ENCODE assay signal across 1 cellular context in the genomic region with DNA sequence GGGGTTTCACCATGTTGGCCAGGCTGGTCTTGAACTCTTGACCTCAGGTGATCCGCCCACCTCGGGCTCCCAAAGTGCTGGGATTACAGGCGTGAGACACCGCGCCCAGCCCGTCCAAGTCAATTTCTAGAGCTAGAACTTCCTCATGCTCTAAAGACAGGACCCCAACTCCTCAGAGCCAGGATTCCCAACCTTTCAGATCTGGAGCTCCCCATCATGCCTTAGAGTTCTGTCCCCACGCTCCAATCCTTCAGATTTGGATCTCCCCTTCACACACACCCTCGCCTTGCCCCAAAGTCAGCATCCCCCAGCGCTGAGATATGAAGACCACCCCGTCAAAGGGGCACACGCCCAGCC.
TF ChIP-seq lines count a peak whose summit lies in the region.

No MANE protein-coding gene starts in this region.

TF ChIP-seq in IMR-90, 13 proteins besides CTCF, POLR2A, EP300 and RAD21 (continued from another document):
- TF ChIP-seq MAFK (IDR thresholded peaks at IDR 0.05; ENCODE audit: low read depth, low read length) (no peak), RCOR1 (IDR thresholded peaks at IDR 0.05; ENCODE audit: insufficient replicate concordance, low read length) (no peak), MAZ (IDR thresholded peaks at IDR 0.05; ENCODE audit: borderline replicate concordance, low read depth, low read length) (no peak), RFX5 (IDR thresholded peaks at IDR 0.05; ENCODE audit: low read depth, low read length) (no peak), CHD1 (IDR thresholded peaks at IDR 0.05; ENCODE audit: low read depth, low read length) (no peak), SMC3 (IDR thresholded peaks at IDR 0.05; ENCODE audit: low read depth, low read length) (no peak), BHLHE40 (IDR thresholded peaks at IDR 0.05; ENCODE audit: low read depth, low read length) (no peak), MXI1 (IDR thresholded peaks at IDR 0.05; ENCODE audit: borderline replicate concordance, low read depth, low read length) (no peak), USF2 (IDR thresholded peaks at IDR 0.05; ENCODE audit: low read depth, low read length) (no peak)
TF ChIP-seq in IMR-90: peak in this region for 0.
